ENCODE assay signal across 31 cellular contexts in genomic region chr5:85397451-85397850, GRCh38.
"Had no signal": no experiment of that assay in that cellular context is flagged by ENCODE, and none has a peak within 500 bp of the region (broad histone marks: within the 10 kb centered on the region; RNA-seq: fewer than 3 reads in every experiment).

No MANE protein-coding gene starts in this region.

- FAIRE-seq: bronchial epithelial cell had no signal

- ATAC-seq: activated CD4-positive, alpha-beta T cell treated with anti-CD3 and anti-CD28 coated beads for 36 hours; activated CD4-positive, CD25-positive, alpha-beta regulatory T cell treated with anti-CD3 and anti-CD28 coated beads, Interleukin-2, amount 50 U/mL, for 24 hours; activated CD8-positive, alpha-beta memory T cell treated with anti-CD3 and anti-CD28 coated beads, Interleukin-2, amount 10 ng/mL, durations not matched to agents 7 days and 5 days; activated CD8-positive, alpha-beta T cell treated with anti-CD3 and anti-CD28 coated beads, Interleukin-2, amount 10 ng/mL, durations not matched to agents 7 days and 5 days; activated naive CD8-positive, alpha-beta T cell treated with anti-CD3 and anti-CD28 coated beads, Interleukin-2, amount 50 U/mL, for 24 hours; WTC11 had no signal

- DNase-seq: activated CD4-positive, alpha-beta memory T cell treated with anti-CD3 and anti-CD28 coated beads, Interleukin-2, amount 10 ng/mL, durations not matched to agents 7 days and 5 days; activated CD4-positive, alpha-beta T cell treated with anti-CD3 and anti-CD28 coated beads for 1 hour; activated CD4-positive, alpha-beta T cell treated with anti-CD3 and anti-CD28 coated beads for 36 hours; activated CD4-positive, alpha-beta T cell treated with anti-CD3 and anti-CD28 coated beads for 48 hours; activated CD4-positive, alpha-beta T cell treated with anti-CD3 and anti-CD28 coated beads, Interleukin-2, amount 10 ng/mL, durations not matched to agents 7 days and 5 days; activated CD4-positive, alpha-beta T cell treated with anti-CD3 and anti-CD28 coated beads, Interleukin-2, amount 50 U/mL, for 48 hours; activated CD4-positive, CD25-positive, alpha-beta regulatory T cell; activated CD8-positive, alpha-beta memory T cell treated with anti-CD3 and anti-CD28 coated beads for 24 hours; activated CD8-positive, alpha-beta memory T cell treated with anti-CD3 and anti-CD28 coated beads, Interleukin-2, amount 10 ng/mL, durations not matched to agents 7 days and 5 days; activated CD8-positive, alpha-beta memory T cell treated with anti-CD3 and anti-CD28 coated beads, Interleukin-2, amount 50 U/mL, for 48 hours; activated CD8-positive, alpha-beta T cell treated with anti-CD3 and anti-CD28 coated beads, Interleukin-2, amount 10 ng/mL, durations not matched to agents 7 days and 5 days; activated effector memory CD4-positive, alpha-beta T cell treated with Interleukin-2 at 50 U/mL for 16 hours; activated gamma-delta T cell; activated naive CD4-positive, alpha-beta T cell treated with anti-CD3 and anti-CD28 coated beads, Interleukin-2, amount 10 ng/mL, durations not matched to agents 7 days and 5 days; activated naive CD4-positive, alpha-beta T cell treated with Interleukin-2 at 50 U/mL for 16 hours; activated naive CD8-positive, alpha-beta T cell treated with anti-CD3 and anti-CD28 coated beads, Interleukin-2, amount 10 ng/mL, durations not matched to agents 7 days and 5 days; activated naive CD8-positive, alpha-beta T cell treated with anti-CD3 and anti-CD28 coated beads, Interleukin-2, amount 50 U/mL, for 24 hours; activated T-cell treated with anti-CD3 and anti-CD28 coated beads, Interleukin-2, amount 50 U/mL, for 24 hours; activated T-cell treated with anti-CD3 and anti-CD28 coated beads, Interleukin-2, amount 50 U/mL, for 48 hours; amygdala; anterior cingulate cortex; caudate nucleus; cerebellar nuclear complex; T-helper 2 cell; T-helper 9 cell; WERI-Rb-1 had no signal

- H3K4me3 ChIP-seq: ascending aorta, cardiac muscle cell had no signal

- H3K9me3 ChIP-seq: ascending aorta had no signal

- H3K27ac ChIP-seq: ascending aorta, cardiac muscle cell, WERI-Rb-1 had no signal

- H3K4me1 ChIP-seq: ascending aorta had no signal

- H3K27me3 ChIP-seq: ascending aorta, cardiac muscle cell had no signal

- H3K36me3 ChIP-seq: ascending aorta, cardiac muscle cell, WERI-Rb-1 had no signal
